Comparison of ENCODE assay signal across 29 cellular contexts in genomic region chr3:113000691-113001090, GRCh38. TPM values are rescaled to one million over a fixed set of nuclear protein-coding genes. Genes with fewer than 3 reads are reported as not detected.
DNase-seq lines count a peak whose midpoint lies in the region; ATAC-seq and FAIRE-seq lines count a peak whose summit lies in the region.
"Had no signal": no experiment of that assay in that cellular context is flagged by ENCODE, and none has a peak within 500 bp of the region (broad histone marks: within the 10 kb centered on the region; RNA-seq: fewer than 3 reads in every experiment).

No MANE protein-coding gene starts in this region.

- POLR2A ChIA-PET in activated CD4-positive, alpha-beta T cell treated with anti-CD3 and anti-CD28 coated beads for 36 hours (lab: Charles Lee) = interaction anchor here (0.6 to 1.9 kb wide), 3 partner anchors 18 to 1806 kb away, joined by 3 to 10 read pairs (median 3); a partner anchor contains a TSS
- POLR2A ChIA-PET in naive thymus-derived CD4-positive, alpha-beta T cell (lab: Charles Lee) = interaction anchor here (0.7 to 11.8 kb wide), 8 partner anchors 8 to 534 kb away, joined by 3 to 168 read pairs (median 4); partner anchors contain the start of gene GTPBP8

- H3K9me3 Mint-ChIP-seq in activated CD4-positive, alpha-beta T cell treated with anti-CD3 and anti-CD28 coated beads for 36 hours (ENCODE audit: low read depth) = no peaks in the 10 kb centered on the region
- H3K9me3 Mint-ChIP-seq in activated naive CD8-positive, alpha-beta T cell (ENCODE audit: low read depth) = no peaks in the 10 kb centered on the region
- H3K9me3 Mint-ChIP-seq in naive thymus-derived CD4-positive, alpha-beta T cell = no peaks in the 10 kb centered on the region
- H3K9me3 Mint-ChIP-seq: activated naive CD8-positive, alpha-beta T cell treated with anti-CD3 and anti-CD28 coated beads, Interleukin-2, amount 10 ng/mL, durations not matched to agents 7 days and 5 days; type B pancreatic cell had no signal

- H3K36me3 Mint-ChIP-seq in activated CD4-positive, alpha-beta T cell treated with anti-CD3 and anti-CD28 coated beads for 36 hours (ENCODE audit: low read depth) = peaks cover 72% of the 10 kb centered on the region
- H3K36me3 Mint-ChIP-seq in activated naive CD8-positive, alpha-beta T cell = peaks cover 14% of the 10 kb centered on the region
- H3K36me3 Mint-ChIP-seq in naive thymus-derived CD4-positive, alpha-beta T cell = peaks cover 9 to 44% (median 33%) of the 10 kb centered on the region in 5 donors

- no peak for ATAC-seq in activated CD4-positive, alpha-beta T cell treated with anti-CD3 and anti-CD28 coated beads for 36 hours
- ATAC-seq in naive thymus-derived CD4-positive, alpha-beta T cell = no peak
- no peak for ATAC-seq in HG02938 (IDR thresholded peaks at IDR 0.05; ENCODE audit: unreplicated experiment)
- ATAC-seq: activated CD4-positive, CD25-positive, alpha-beta regulatory T cell treated with anti-CD3 and anti-CD28 coated beads, Interleukin-2, amount 50 U/mL, for 24 hours; body of pancreas; gastrocnemius medialis had no signal

- DNase-seq in activated CD4-positive, alpha-beta T cell treated with anti-CD3 and anti-CD28 coated beads for 36 hours = no peak
- DNase-seq in activated CD4-positive, alpha-beta T cell treated with anti-CD3 and anti-CD28 coated beads for 4 hours = no peak
- DNase-seq in GM19239 (ENCODE audit: insufficient read length, low spot score) (no peak), NCI-H1417 (lab: John Stamatoyannopoulos, UW) (no peak), SIG-M5 (lab: John Stamatoyannopoulos, UW) (no peak)
- DNase-seq in naive thymus-derived CD4-positive, alpha-beta T cell = no peak
- DNase-seq: 8988T; activated CD8-positive, alpha-beta memory T cell treated with anti-CD3 and anti-CD28 coated beads, Interleukin-2, amount 50 U/mL, for 48 hours; activated naive CD8-positive, alpha-beta T cell treated with anti-CD3 and anti-CD28 coated beads, Interleukin-2, amount 10 ng/mL, durations not matched to agents 7 days and 5 days; body of pancreas; Calu3; esophagus squamous epithelium; gastrocnemius medialis; hypothalamus; Karpas-422; kidney; NCI-H1048; NCI-H1930; NCI-H226; occipital lobe; OCI-M1; stimulated activated CD4-positive, alpha-beta T cell treated with anti-CD3 and anti-CD28 coated beads, Interleukin-4, amount 100 ng/mL, for 1 hour; stomach had no signal

- peaks cover 0 to 27% (median 26%) of the 10 kb centered on the region in 3 experiments for H3K36me3 ChIP-seq in naive thymus-derived CD4-positive, alpha-beta T cell (ENCODE audit: control insufficient read depth in 2 of 3, insufficient read depth in 3 of 3, low read length in 3 of 3)

- H3K27me3 ChIP-seq in naive thymus-derived CD4-positive, alpha-beta T cell (ENCODE audit: control insufficient read depth in 2 of 2, insufficient read depth in 2 of 2, low read length in 2 of 2) = no peaks in the 10 kb centered on the region
- H3K27me3 ChIP-seq: body of pancreas, esophagus squamous epithelium, gastrocnemius medialis, stomach had no signal

- H3K27ac Mint-ChIP-seq in activated CD4-positive, alpha-beta T cell treated with anti-CD3 and anti-CD28 coated beads for 36 hours = peak overlapping the region; percentile 93
- peak overlapping the region; percentile 91 for H3K27ac Mint-ChIP-seq in activated naive CD8-positive, alpha-beta T cell
- H3K27ac Mint-ChIP-seq in naive thymus-derived CD4-positive, alpha-beta T cell = peak overlapping the region; percentile 13 to 98 (median 72)
- H3K27ac Mint-ChIP-seq: type B pancreatic cell had no signal

- H3K4me1 Mint-ChIP-seq in activated CD4-positive, alpha-beta T cell treated with anti-CD3 and anti-CD28 coated beads for 36 hours = peaks cover 76% of the 10 kb centered on the region
- peaks cover 75% of the 10 kb centered on the region for H3K4me1 Mint-ChIP-seq in activated naive CD8-positive, alpha-beta T cell (ENCODE audit: low read depth)
- peaks cover 28 to 95% (median 82%) of the 10 kb centered on the region in 7 donors for H3K4me1 Mint-ChIP-seq in naive thymus-derived CD4-positive, alpha-beta T cell

- CTCF ChIA-PET in activated CD4-positive, alpha-beta T cell treated with anti-CD3 and anti-CD28 coated beads for 36 hours (lab: Charles Lee) = interaction anchor here (0.6 to 2.9 kb wide), 7 partner anchors 9 to 266 kb away, joined by 4 to 22 read pairs (median 4); partner anchors contain the start of gene GTPBP8
- CTCF ChIA-PET in naive thymus-derived CD4-positive, alpha-beta T cell (lab: Charles Lee) = interaction anchor here (0.6 to 1.6 kb wide), 5 partner anchors 21 to 261 kb away, joined by 3 to 4 read pairs (median 3); no protein-coding TSS in a partner anchor

- no peak overlapping the region for H3K4me3 Mint-ChIP-seq in activated CD4-positive, alpha-beta T cell treated with anti-CD3 and anti-CD28 coated beads for 36 hours
- H3K4me3 Mint-ChIP-seq in activated naive CD8-positive, alpha-beta T cell = peak overlapping the region; percentile 46
- peak overlapping the region in 3 of 10 donors; percentile 21 to 58 (median 37) for H3K4me3 Mint-ChIP-seq in naive thymus-derived CD4-positive, alpha-beta T cell
- H3K4me3 Mint-ChIP-seq: activated naive CD8-positive, alpha-beta T cell treated with anti-CD3 and anti-CD28 coated beads, Interleukin-2, amount 10 ng/mL, durations not matched to agents 7 days and 5 days; type B pancreatic cell had no signal

- peaks cover 15 to 44% of the 10 kb centered on the region in 2 donors for H3K4me1 ChIP-seq in naive thymus-derived CD4-positive, alpha-beta T cell (ENCODE audit: control insufficient read depth in 2 of 2, insufficient read depth in 2 of 2, low read length in 2 of 2)
- H3K4me1 ChIP-seq: body of pancreas, esophagus squamous epithelium, gastrocnemius medialis had no signal

- intact Hi-C loops in activated CD4-positive, alpha-beta T cell treated with anti-CD3 and anti-CD28 coated beads for 36 hours (cut with DNase I, micrococcal nuclease) = loop anchor here in 1 of 2 experiments (10.0 kb wide), 1 partner anchor 666 kb away; the partner anchor contains the start of gene CD200
- intact Hi-C loops in naive thymus-derived CD4-positive, alpha-beta T cell (cut with micrococcal nuclease) = loop anchor here in 1 of 2 donors (10.0 kb wide), 1 partner anchor 526 kb away; no protein-coding TSS in a partner anchor

- peak; percentile 47 for FAIRE-seq in GM19239 (lab: Jason Lieb, UNC)
- FAIRE-seq: kidney had no signal

- peak overlapping the region; percentile 48 for H3K27ac ChIP-seq in naive thymus-derived CD4-positive, alpha-beta T cell (ENCODE audit: low read depth, low read length)
- H3K27ac ChIP-seq: body of pancreas, esophagus squamous epithelium, gastrocnemius medialis, stomach had no signal

- H3K9me3 ChIP-seq in naive thymus-derived CD4-positive, alpha-beta T cell (ENCODE audit: control insufficient read depth in 2 of 3, low read length in 3 of 3) = no peaks in the 10 kb centered on the region
- H3K9me3 ChIP-seq: body of pancreas, esophagus squamous epithelium, gastrocnemius medialis, stomach had no signal

- no peak overlapping the region for H3K4me3 ChIP-seq in naive thymus-derived CD4-positive, alpha-beta T cell (ENCODE audit: low read length)
- H3K4me3 ChIP-seq: body of pancreas, esophagus squamous epithelium, gastrocnemius medialis, lung, smooth muscle cell, stomach had no signal

- H3K27me3 Mint-ChIP-seq in activated CD4-positive, alpha-beta T cell treated with anti-CD3 and anti-CD28 coated beads for 36 hours = no peaks in the 10 kb centered on the region
- H3K27me3 Mint-ChIP-seq in activated naive CD8-positive, alpha-beta T cell = no peaks in the 10 kb centered on the region
- H3K27me3 Mint-ChIP-seq in naive thymus-derived CD4-positive, alpha-beta T cell = no peaks in the 10 kb centered on the region
- H3K27me3 Mint-ChIP-seq: activated naive CD8-positive, alpha-beta T cell treated with anti-CD3 and anti-CD28 coated beads, Interleukin-2, amount 10 ng/mL, durations not matched to agents 7 days and 5 days; type B pancreatic cell had no signal

RNA-seq across cellular contexts. Expression of gene GTPBP8, which starts 9.9 kb away (rescaled TPM):
- 10 to 100 TPM; 34.3 to 43.0 TPM for total RNA-seq in activated CD4-positive, alpha-beta T cell treated with anti-CD3 and anti-CD28 coated beads for 36 hours
- 10 to 100 TPM; 12.6 to 49.1 (median 26.4) TPM for total RNA-seq in naive thymus-derived CD4-positive, alpha-beta T cell
- 10 to 100 TPM; 31.1 to 32.8 TPM for polyA plus RNA-seq in naive thymus-derived CD4-positive, alpha-beta T cell

RNA-seq across cellular contexts. Expression of gene CD200R1, which starts 25.8 kb away (rescaled TPM):
- 1 to 10 TPM; 1.4 to 1.5 TPM for total RNA-seq in activated CD4-positive, alpha-beta T cell treated with anti-CD3 and anti-CD28 coated beads for 36 hours
- 10 to 100 TPM; 11.2 to 22.9 (median 17.8) TPM for total RNA-seq in naive thymus-derived CD4-positive, alpha-beta T cell
- 10 to 100 TPM; 18.8 to 20.9 TPM for polyA plus RNA-seq in naive thymus-derived CD4-positive, alpha-beta T cell
- total RNA-seq: Calu3 had no signal
- polyA plus RNA-seq: smooth muscle cell had no signal

Comparison
In these comparisons a context has a peak if more than half of its experiments do, and no peak if none do; other contexts are left out.
1. RNA of gene CD200R1, which starts 25.8 kb away (total RNA-seq): 11.2 to 22.9 TPM in naive thymus-derived CD4-positive, alpha-beta T cell; 1.4 to 1.5 TPM in activated CD4-positive, alpha-beta T cell treated with anti-CD3 and anti-CD28 coated beads for 36 hours; every median in the first group is over 4 times any median in the second.
2. Peak in every context shown above with its lines, with median percentiles within 50 percentile points of each other: H3K27ac Mint-ChIP-seq.